In genomic region chr22:39928556-39929401, GRCh38 we compare ENCODE assay signal across 24 cellular contexts. TPM values are rescaled to one million over a fixed set of nuclear protein-coding genes. Genes with fewer than 3 reads are reported as not detected.
DNase-seq lines count a peak whose midpoint lies in the region; ATAC-seq and TF ChIP-seq lines count a peak whose summit lies in the region.
"Had no signal": no experiment of that assay in that cellular context is flagged by ENCODE, and none has a peak within 500 bp of the region (broad histone marks: within the 10 kb centered on the region; RNA-seq: fewer than 3 reads in every experiment).

No MANE protein-coding gene starts in this region.

- no peaks in the 10 kb centered on the region for H3K27me3 ChIP-seq in CD8-positive, alpha-beta T cell (ENCODE audit: insufficient read depth, low read length)

- H3K4me1 Mint-ChIP-seq in activated CD4-positive, alpha-beta T cell treated with anti-CD3 and anti-CD28 coated beads for 36 hours = peaks cover 39% of the 10 kb centered on the region
- peaks cover 43% of the 10 kb centered on the region for H3K4me1 Mint-ChIP-seq in activated CD4-positive, alpha-beta T cell treated with anti-CD3 and anti-CD28 coated beads, Interleukin-2, amount 10 ng/mL, durations not matched to agents 24 days and 14 days
- H3K4me1 Mint-ChIP-seq in CD8-positive, alpha-beta T cell (ENCODE audit: low read depth) = peaks cover 40% of the 10 kb centered on the region
- peaks cover 33% of the 10 kb centered on the region for H3K4me1 Mint-ChIP-seq in activated T-helper 17 cell treated with anti-CD3 and anti-CD28 coated beads, Interleukin-2, amount 50 U/mL, for 72 hours

- no peak for TF ChIP-seq CTCF in CD8-positive, alpha-beta T cell (IDR thresholded peaks at IDR 0.05)
- no peak for TF ChIP-seq CTCF in mucosa of descending colon (IDR thresholded peaks at IDR 0.05)

- H3K9me3 ChIP-seq in CD8-positive, alpha-beta T cell (ENCODE audit: low read length) = no peaks in the 10 kb centered on the region
- H3K9me3 ChIP-seq in mucosa of descending colon = no peaks in the 10 kb centered on the region
- H3K9me3 ChIP-seq: psoas muscle had no signal

- no peak overlapping the region for H3K27ac Mint-ChIP-seq in activated CD4-positive, alpha-beta T cell treated with anti-CD3 and anti-CD28 coated beads for 36 hours
- no peak overlapping the region for H3K27ac Mint-ChIP-seq in activated CD4-positive, alpha-beta T cell treated with anti-CD3 and anti-CD28 coated beads, Interleukin-2, amount 10 ng/mL, durations not matched to agents 24 days and 14 days
- H3K27ac Mint-ChIP-seq in CD8-positive, alpha-beta T cell = no peak overlapping the region
- no peak overlapping the region for H3K27ac Mint-ChIP-seq in activated T-helper 17 cell treated with anti-CD3 and anti-CD28 coated beads, Interleukin-2, amount 50 U/mL, for 72 hours
- H3K27ac Mint-ChIP-seq: GM23338, nephron progenitor cell had no signal

- CTCF ChIA-PET in activated CD4-positive, alpha-beta T cell treated with anti-CD3 and anti-CD28 coated beads for 36 hours (lab: Charles Lee) = interaction anchor here (0.6 to 5.4 kb wide), 15 partner anchors 8 to 437 kb away, joined by 3 to 38 read pairs (median 4); partner anchors contain the start of gene RPS19BP1
- CTCF ChIA-PET in CD8-positive, alpha-beta T cell (lab: Charles Lee) = interaction anchor here (0.9 to 6.1 kb wide), 11 partner anchors 8 to 96 kb away, joined by 3 to 36 read pairs (median 3); no protein-coding TSS in a partner anchor

- H3K27me3 Mint-ChIP-seq in activated CD4-positive, alpha-beta T cell treated with anti-CD3 and anti-CD28 coated beads for 36 hours = no peaks in the 10 kb centered on the region
- no peaks in the 10 kb centered on the region for H3K27me3 Mint-ChIP-seq in activated CD4-positive, alpha-beta T cell treated with anti-CD3 and anti-CD28 coated beads, Interleukin-2, amount 10 ng/mL, durations not matched to agents 24 days and 14 days
- H3K27me3 Mint-ChIP-seq in CD8-positive, alpha-beta T cell (ENCODE audit: low read depth) = no peaks in the 10 kb centered on the region
- no peaks in the 10 kb centered on the region for H3K27me3 Mint-ChIP-seq in activated T-helper 17 cell treated with anti-CD3 and anti-CD28 coated beads, Interleukin-2, amount 50 U/mL, for 72 hours
- H3K27me3 Mint-ChIP-seq: brain had no signal

- H3K27ac ChIP-seq in CD8-positive, alpha-beta T cell (ENCODE audit: low read depth, low read length) = peak overlapping the region; percentile 49
- H3K27ac ChIP-seq: psoas muscle had no signal

- no peaks in the 10 kb centered on the region for H3K9me3 Mint-ChIP-seq in activated CD4-positive, alpha-beta T cell treated with anti-CD3 and anti-CD28 coated beads for 36 hours (ENCODE audit: low read depth)
- no peaks in the 10 kb centered on the region for H3K9me3 Mint-ChIP-seq in activated CD4-positive, alpha-beta T cell treated with anti-CD3 and anti-CD28 coated beads, Interleukin-2, amount 10 ng/mL, durations not matched to agents 24 days and 14 days
- no peaks in the 10 kb centered on the region for H3K9me3 Mint-ChIP-seq in CD8-positive, alpha-beta T cell
- H3K9me3 Mint-ChIP-seq in activated T-helper 17 cell treated with anti-CD3 and anti-CD28 coated beads, Interleukin-2, amount 50 U/mL, for 72 hours = no peaks in the 10 kb centered on the region
- H3K9me3 Mint-ChIP-seq: brain, GM23338, nephron progenitor cell had no signal

- H3K4me3 ChIP-seq in CD8-positive, alpha-beta T cell (ENCODE audit: low read depth, low read length) = peak overlapping the region; percentile 76
- H3K4me3 ChIP-seq in mucosa of descending colon = no peak overlapping the region
- H3K4me3 ChIP-seq: GM23338, psoas muscle had no signal

- H3K4me3 Mint-ChIP-seq in activated CD4-positive, alpha-beta T cell treated with anti-CD3 and anti-CD28 coated beads for 36 hours = no peak overlapping the region
- no peak overlapping the region for H3K4me3 Mint-ChIP-seq in activated CD4-positive, alpha-beta T cell treated with anti-CD3 and anti-CD28 coated beads, Interleukin-2, amount 10 ng/mL, durations not matched to agents 24 days and 14 days
- no peak overlapping the region for H3K4me3 Mint-ChIP-seq in CD8-positive, alpha-beta T cell
- no peak overlapping the region for H3K4me3 Mint-ChIP-seq in activated T-helper 17 cell treated with anti-CD3 and anti-CD28 coated beads, Interleukin-2, amount 50 U/mL, for 72 hours
- H3K4me3 Mint-ChIP-seq: brain, GM23338, nephron progenitor cell had no signal

- POLR2A ChIA-PET in activated CD4-positive, alpha-beta T cell treated with anti-CD3 and anti-CD28 coated beads for 36 hours (lab: Charles Lee) = interaction anchor here (0.5 to 1.0 kb wide), 4 partner anchors 8 to 316 kb away, joined by 3 to 6 read pairs (median 4); no protein-coding TSS in a partner anchor
- POLR2A ChIA-PET in CD8-positive, alpha-beta T cell (lab: Charles Lee) = interaction anchor here (0.6 to 11.3 kb wide), 8 partner anchors 9 to 610 kb away, joined by 3 to 260 read pairs (median 4); partner anchors contain the start of gene ATF4

- H3K36me3 ChIP-seq in CD8-positive, alpha-beta T cell (ENCODE audit: insufficient read depth, low read length) = no peaks in the 10 kb centered on the region
- no peaks in the 10 kb centered on the region for H3K36me3 ChIP-seq in mucosa of descending colon (ENCODE audit: low read depth)

- H3K36me3 Mint-ChIP-seq in activated CD4-positive, alpha-beta T cell treated with anti-CD3 and anti-CD28 coated beads for 36 hours (ENCODE audit: low read depth) = peaks cover 3% of the 10 kb centered on the region
- peaks cover 5% of the 10 kb centered on the region for H3K36me3 Mint-ChIP-seq in activated CD4-positive, alpha-beta T cell treated with anti-CD3 and anti-CD28 coated beads, Interleukin-2, amount 10 ng/mL, durations not matched to agents 24 days and 14 days (ENCODE audit: low read depth)
- peaks cover 37% of the 10 kb centered on the region for H3K36me3 Mint-ChIP-seq in CD8-positive, alpha-beta T cell
- H3K36me3 Mint-ChIP-seq in activated T-helper 17 cell treated with anti-CD3 and anti-CD28 coated beads, Interleukin-2, amount 50 U/mL, for 72 hours (ENCODE audit: low read depth) = no peaks in the 10 kb centered on the region
- H3K36me3 Mint-ChIP-seq: brain had no signal

- ATAC-seq in activated CD4-positive, alpha-beta T cell treated with anti-CD3 and anti-CD28 coated beads for 36 hours = peak; percentile 20
- ATAC-seq in CD8-positive, alpha-beta T cell = no peak
- peak; percentile 51 for ATAC-seq in activated T-helper 17 cell treated with anti-CD3 and anti-CD28 coated beads, Interleukin-2, amount 50 U/mL, for 72 hours (replicated peaks)
- ATAC-seq in mucosa of descending colon = peak; percentile 43
- ATAC-seq: psoas muscle had no signal

- intact Hi-C loops in activated CD4-positive, alpha-beta T cell treated with anti-CD3 and anti-CD28 coated beads for 36 hours (cut with DNase I, micrococcal nuclease) = no loop called here
- intact Hi-C loops in activated CD4-positive, alpha-beta T cell treated with anti-CD3 and anti-CD28 coated beads, Interleukin-2, amount 10 ng/mL, durations not matched to agents 24 days and 14 days (cut with micrococcal nuclease) = loop anchor here (1.0 kb wide), 1 partner anchor 8 kb away; no protein-coding TSS in a partner anchor
- intact Hi-C loops in CD8-positive, alpha-beta T cell (cut with DNase I, micrococcal nuclease) = no loop called here
- intact Hi-C loops in mucosa of descending colon (cut with DNase I, micrococcal nuclease) = no loop called here

- peaks cover 84% of the 10 kb centered on the region for H3K4me1 ChIP-seq in CD8-positive, alpha-beta T cell (ENCODE audit: insufficient read depth, low read length)
- H3K4me1 ChIP-seq in mucosa of descending colon (ENCODE audit: low read depth) = peaks cover 13% of the 10 kb centered on the region
- H3K4me1 ChIP-seq: psoas muscle had no signal

- no peak for DNase-seq in activated CD4-positive, alpha-beta T cell treated with anti-CD3 and anti-CD28 coated beads for 36 hours
- no peak for DNase-seq in activated CD4-positive, alpha-beta T cell treated with anti-CD3 and anti-CD28 coated beads, Interleukin-2, amount 10 ng/mL, durations not matched to agents 24 days and 14 days
- peak in 1 of 7 experiments; percentile 16 for DNase-seq in CD8-positive, alpha-beta T cell
- no peak for DNase-seq in mucosa of descending colon
- no peak for DNase-seq in EL
- no peak for DNase-seq in cerebellar nuclear complex (lab: John Stamatoyannopoulos, UW)
- DNase-seq in stimulated activated CD4-positive, alpha-beta T cell treated with anti-CD3 and anti-CD28 coated beads, Interleukin-2, amount 100 ng/mL, for 48 hours = no peak
- DNase-seq: ACHN; activated T-cell treated with anti-CD3 and anti-CD28 coated beads, Interleukin-2, amount 50 U/mL, for 1 hour; foreskin melanocyte; KG1; NCI-H1048; NCI-H2081 treated with DMSO at 0.1 percent for 48 hours; NCI-H510A; nephron progenitor cell; psoas muscle; small intestine; stimulated activated CD4-positive, alpha-beta T cell treated with anti-CD3 and anti-CD28 coated beads, Interleukin-4, amount 100 ng/mL, for 24 hours; SW 1271 had no signal

RNA-seq across cellular contexts. Expression of gene GRAP2, which starts 27.9 kb away (rescaled TPM):
- total RNA-seq in activated CD4-positive, alpha-beta T cell treated with anti-CD3 and anti-CD28 coated beads for 36 hours = 10 to 100 TPM; 40.6 to 45.5 TPM
- 34.4 and 38.4 TPM in 2 replicates for total RNA-seq in activated CD4-positive, alpha-beta T cell treated with anti-CD3 and anti-CD28 coated beads, Interleukin-2, amount 10 ng/mL, durations not matched to agents 24 days and 14 days
- total RNA-seq in CD8-positive, alpha-beta T cell = 100 to 1,000 TPM; 105 TPM
- total RNA-seq in activated T-helper 17 cell treated with anti-CD3 and anti-CD28 coated beads, Interleukin-2, amount 50 U/mL, for 72 hours = 10 to 100 TPM; 50.7 to 94.2 TPM
- total RNA-seq in mucosa of descending colon = 1 to 10 TPM; 3.4 to 5.5 (median 4.2) TPM
- total RNA-seq: endothelial cell of umbilical vein, kidney epithelial cell had no signal

RNA-seq across cellular contexts. Expression of gene TMA7B, which starts 31.4 kb away (rescaled TPM):
- 1 to 10 TPM in 1 of 2 experiments, under 1 TPM in 1; 0.96 to 1.1 TPM for total RNA-seq in activated CD4-positive, alpha-beta T cell treated with anti-CD3 and anti-CD28 coated beads for 36 hours
- 0.90 and 0.96 TPM in 2 replicates for total RNA-seq in activated CD4-positive, alpha-beta T cell treated with anti-CD3 and anti-CD28 coated beads, Interleukin-2, amount 10 ng/mL, durations not matched to agents 24 days and 14 days
- total RNA-seq in CD8-positive, alpha-beta T cell = 10 to 100 TPM in 1 of 2 experiments, 1 to 10 TPM in 1; 9.0 to 12.0 TPM
- 1 to 10 TPM; 4.0 to 4.4 TPM for total RNA-seq in activated T-helper 17 cell treated with anti-CD3 and anti-CD28 coated beads, Interleukin-2, amount 50 U/mL, for 72 hours
- total RNA-seq in mucosa of descending colon = under 1 TPM; 0.22 to 0.51 (median 0.23) TPM
- total RNA-seq: endothelial cell of umbilical vein, GM23338, kidney epithelial cell, psoas muscle had no signal

RNA-seq across cellular contexts. Expression of gene ENTHD1, which starts 35.2 kb away (rescaled TPM):
- under 1 TPM; 0.59 to 0.70 TPM for total RNA-seq in activated CD4-positive, alpha-beta T cell treated with anti-CD3 and anti-CD28 coated beads for 36 hours
- 0.09 and 0.56 TPM in 2 replicates for total RNA-seq in activated CD4-positive, alpha-beta T cell treated with anti-CD3 and anti-CD28 coated beads, Interleukin-2, amount 10 ng/mL, durations not matched to agents 24 days and 14 days
- total RNA-seq in CD8-positive, alpha-beta T cell = not detected
- total RNA-seq in activated T-helper 17 cell treated with anti-CD3 and anti-CD28 coated beads, Interleukin-2, amount 50 U/mL, for 72 hours = 1 to 10 TPM in 1 of 2 donors, under 1 TPM in 1; 0.58 to 1.2 TPM
- total RNA-seq in mucosa of descending colon = not detected
- total RNA-seq: endothelial cell of umbilical vein, GM23338, kidney epithelial cell, psoas muscle had no signal
